ENCODE assay signal across 12 cellular contexts in genomic region chr3:171867976-171868375, GRCh38. TPM values are rescaled to one million over a fixed set of nuclear protein-coding genes. Genes with fewer than 3 reads are reported as not detected.
DNase-seq lines count a peak whose midpoint lies in the region; ATAC-seq, FAIRE-seq and TF ChIP-seq lines count a peak whose summit lies in the region.
"Had no signal": no experiment of that assay in that cellular context is flagged by ENCODE, and none has a peak within 500 bp of the region (broad histone marks: within the 10 kb centered on the region; RNA-seq: fewer than 3 reads in every experiment).

No MANE protein-coding gene starts in this region.

- TF ChIP-seq CTCF in A549 (IDR thresholded peaks at IDR 0.05) (peak; percentile 32; the same call in 2 of the 3 replicates), GM12872 (IDR thresholded peaks at IDR 0.05; ENCODE audit: insufficient read depth, low read depth, low read length) (peak; percentile 45)

- H3K27ac Mint-ChIP-seq in stimulated activated naive CD8-positive, alpha-beta T cell treated with anti-CD3 and anti-CD28 coated beads, Interleukin-15, amount 100 ng/mL, for 72 hours, result no peak overlapping the region
- H3K27ac Mint-ChIP-seq: activated CD4-positive, alpha-beta memory T cell treated with anti-CD3 and anti-CD28 coated beads for 36 hours; naive thymus-derived CD4-positive, alpha-beta T cell had no signal

- TF ChIP-seq POLR2A in A549 (IDR thresholded peaks at IDR 0.05; ENCODE audit: low read length) (no peak), erythroblast (IDR thresholded peaks at IDR 0.05; ENCODE audit: low read length) (no peak), GM12891 (IDR thresholded peaks at IDR 0.05; ENCODE audit: low read depth, low read length) (no peak)

- H3K9me3 Mint-ChIP-seq in stimulated activated naive CD8-positive, alpha-beta T cell treated with anti-CD3 and anti-CD28 coated beads, Interleukin-15, amount 100 ng/mL, for 72 hours, result no peaks in the 10 kb centered on the region
- H3K9me3 Mint-ChIP-seq: activated CD4-positive, alpha-beta memory T cell treated with anti-CD3 and anti-CD28 coated beads for 36 hours; naive thymus-derived CD4-positive, alpha-beta T cell had no signal

- no peak for TF ChIP-seq RAD21 in A549 (conservative IDR thresholded peaks at IDR 0.05 in 1 of 2, IDR thresholded peaks at IDR 0.05 in 1 of 2)

- peak in 1 of 2 experiments; percentile 52 for DNase-seq in A549 (ENCODE audit: low read depth in 1 of 2, low spot score in 1 of 2)
- DNase-seq in NT2/D1 (ENCODE audit: low read depth, low spot score), result peak; percentile 56
- DNase-seq in erythroblast (lab: John Stamatoyannopoulos, UW), result peak; percentile 50 to 56
- DNase-seq in GM12891 (ENCODE audit: insufficient read length, low spot score), result no peak
- no peak for DNase-seq in stimulated activated naive CD8-positive, alpha-beta T cell treated with anti-CD3 and anti-CD28 coated beads, Interleukin-15, amount 100 ng/mL, for 72 hours
- no peak for DNase-seq in ecto neural progenitor cell (ENCODE audit: low spot score)
- DNase-seq in NCI-H1092 (lab: John Stamatoyannopoulos, UW), result no peak
- DNase-seq: activated CD4-positive, alpha-beta memory T cell treated with anti-CD3 and anti-CD28 coated beads for 36 hours; amniotic stem cell; naive thymus-derived CD4-positive, alpha-beta T cell had no signal

- H3K4me3 ChIP-seq in A549 (no peak overlapping the region), NT2/D1 (ENCODE audit: insufficient read length, low read depth) (no peak overlapping the region)
- H3K4me3 ChIP-seq: tibial nerve had no signal

- H3K4me1 Mint-ChIP-seq in stimulated activated naive CD8-positive, alpha-beta T cell treated with anti-CD3 and anti-CD28 coated beads, Interleukin-15, amount 100 ng/mL, for 72 hours, result peaks cover 3% of the 10 kb centered on the region
- H3K4me1 Mint-ChIP-seq: naive thymus-derived CD4-positive, alpha-beta T cell had no signal

- no peaks in the 10 kb centered on the region for H3K36me3 ChIP-seq in NT2/D1 (ENCODE audit: insufficient read depth, insufficient read length, low read length)
- H3K36me3 ChIP-seq: tibial nerve had no signal

- no peak for TF ChIP-seq EP300 in A549 (IDR thresholded peaks at IDR 0.05)

- 86% methylated on average over 5 of the region's 5 CpGs for whole genome bisulfite sequencing in A549 (ENCODE audit: missing lambda C conversion rate)

- POLR2A ChIA-PET in A549 (lab: Yijun Ruan, JAX), result no interaction called here

- no peak overlapping the region for H3K27ac ChIP-seq in A549
- H3K27ac ChIP-seq: tibial nerve had no signal

- ATAC-seq in A549, result no peak
- no peak for ATAC-seq in stimulated activated naive CD8-positive, alpha-beta T cell treated with anti-CD3 and anti-CD28 coated beads, Interleukin-15, amount 100 ng/mL, for 72 hours
- ATAC-seq: naive thymus-derived CD4-positive, alpha-beta T cell had no signal

- H3K27me3 ChIP-seq in NT2/D1 (ENCODE audit: insufficient read depth, insufficient read length), result no peaks in the 10 kb centered on the region
- H3K27me3 ChIP-seq: tibial nerve had no signal

- no peak overlapping the region for H3K4me3 Mint-ChIP-seq in stimulated activated naive CD8-positive, alpha-beta T cell treated with anti-CD3 and anti-CD28 coated beads, Interleukin-15, amount 100 ng/mL, for 72 hours
- H3K4me3 Mint-ChIP-seq: activated CD4-positive, alpha-beta memory T cell treated with anti-CD3 and anti-CD28 coated beads for 36 hours; naive thymus-derived CD4-positive, alpha-beta T cell had no signal

- H3K4me1 ChIP-seq in A549 (peaks cover 14% of the 10 kb centered on the region), NT2/D1 (ENCODE audit: insufficient read depth, insufficient read length) (no peaks in the 10 kb centered on the region)

- FAIRE-seq in A549 (lab: Jason Lieb, UNC) (no peak), GM12891 (lab: Jason Lieb, UNC) (no peak)

- CTCF ChIA-PET in A549 (lab: Yijun Ruan, JAX), result interaction anchor here (0.8 to 1.4 kb wide), 3 partner anchors 10 to 123 kb away, joined by 3 to 6 read pairs (median 3); no protein-coding TSS in a partner anchor

- H3K4me2 ChIP-seq in A549, result no peak overlapping the region

- H3K9me3 ChIP-seq in A549 (no peaks in the 10 kb centered on the region), NT2/D1 (ENCODE audit: insufficient read depth, low read length) (no peaks in the 10 kb centered on the region)
- H3K9me3 ChIP-seq: tibial nerve had no signal

- no peak overlapping the region for H3K9ac ChIP-seq in NT2/D1 (ENCODE audit: insufficient read length, low read depth)

- H3K27me3 Mint-ChIP-seq in stimulated activated naive CD8-positive, alpha-beta T cell treated with anti-CD3 and anti-CD28 coated beads, Interleukin-15, amount 100 ng/mL, for 72 hours, result peaks cover 14% of the 10 kb centered on the region

TF ChIP-seq in A549, 52 proteins besides CTCF, POLR2A, EP300 and RAD21:
- no peak for TF ChIP-seq FOSB (CRISPR knock-in tag; IDR thresholded peaks at IDR 0.05)
- TF ChIP-seq ESRRA (IDR thresholded peaks at IDR 0.05; ENCODE audit: borderline replicate concordance, low read length), result no peak
- TF ChIP-seq ZFP36 (IDR thresholded peaks at IDR 0.05; ENCODE audit: borderline replicate concordance, partially characterized antibody), result no peak
- TF ChIP-seq HOXA7 (CRISPR knock-in tag; IDR thresholded peaks at IDR 0.05), result no peak
- TF ChIP-seq CEBPB (IDR thresholded peaks at IDR 0.05), result peak in 1 of 2 experiments; percentile 35; a peak in 1 of 4 replicates
- TF ChIP-seq MAZ (IDR thresholded peaks at IDR 0.05; ENCODE audit: borderline replicate concordance, low read depth, low read length), result no peak
TF ChIP-seq in A549: peak in this region for 1.

TF ChIP-seq in GM12891, 5 proteins besides CTCF, POLR2A, EP300 and RAD21:
- no peak for TF ChIP-seq POU2F2 (IDR thresholded peaks at IDR 0.05; ENCODE audit: low read depth, low read length)
- TF ChIP-seq POLR2AphosphoS5 (IDR thresholded peaks at IDR 0.05; ENCODE audit: low read depth, low read length), result no peak
- TF ChIP-seq PAX5 (IDR thresholded peaks at IDR 0.05; ENCODE audit: insufficient read depth, low read length, severe bottlenecking), result no peak
- TF ChIP-seq SPI1 (IDR thresholded peaks at IDR 0.05; ENCODE audit: low read depth, low read length), result no peak
- no peak for TF ChIP-seq TAF1 (IDR thresholded peaks at IDR 0.05; ENCODE audit: low read depth, low read length)
TF ChIP-seq in GM12891: peak in this region for 0.

RNA-seq across cellular contexts. Expression of gene TMEM212, which starts 24.8 kb away (rescaled TPM):
- polyA plus RNA-seq in A549 (2011; rRNA removed), result not detected in 2 replicates
- polyA plus RNA-seq in A549 (2012; cell fraction: cytosol; rRNA removed), result not detected in 2 replicates
- not detected in 2 replicates for polyA plus RNA-seq in A549 (2012; cell fraction: nucleus; rRNA removed)
- polyA plus RNA-seq in A549 (2017; fragmentation: RNase III; extraction: RNeasy Plus Mini Kit Qiagen cat#74134 plus additional on column Dnase treatment), result not detected in 3 replicates
- polyA minus RNA-seq in A549 (2011; rRNA and poly(A)+ RNA removed), result not detected in 2 replicates
- not detected for polyA plus RNA-seq in GM12891 (2012; ENCODE audit: low read depth, missing spikeins)
- polyA plus RNA-seq: naive thymus-derived CD4-positive, alpha-beta T cell had no signal

RNA-seq across cellular contexts. Expression of gene PLD1, which starts 57.7 kb away (rescaled TPM):
- polyA plus RNA-seq in A549 (2011; rRNA removed) (26.6 and 27.2 TPM in 2 replicates), A549 (2017; fragmentation: RNase III; extraction: RNeasy Plus Mini Kit Qiagen cat#74134 plus additional on column Dnase treatment) (5.2 to 7.3 TPM (median 6.6 TPM) in 3 replicates)
- polyA plus RNA-seq in A549 (2012; cell fraction: cytosol; rRNA removed), result 4.6 and 6.0 TPM in 2 replicates
- 7.7 and 16.9 TPM in 2 replicates for polyA plus RNA-seq in A549 (2012; cell fraction: nucleus; rRNA removed)
- polyA minus RNA-seq in A549 (2011; rRNA and poly(A)+ RNA removed), result 36.8 and 43.7 TPM in 2 replicates
- polyA plus RNA-seq in GM12891 (2012; ENCODE audit: low read depth, missing spikeins), result 1.5 TPM
- polyA plus RNA-seq: naive thymus-derived CD4-positive, alpha-beta T cell had no signal

Comparison
In these comparisons a context has a peak if more than half of its experiments do, and no peak if none do; other contexts are left out.
1. DNase-seq: peak in NT2/D1 (single experiment) and erythroblast (2 of 2); none in GM12891 (single experiment), stimulated activated naive CD8-positive, alpha-beta T cell treated with anti-CD3 and anti-CD28 coated beads, Interleukin-15, amount 100 ng/mL, for 72 hours (0 of 2), ecto neural progenitor cell (single experiment) and NCI-H1092 (single experiment).